Comparison of ENCODE assay signal across 13 cellular contexts in the genomic region with DNA sequence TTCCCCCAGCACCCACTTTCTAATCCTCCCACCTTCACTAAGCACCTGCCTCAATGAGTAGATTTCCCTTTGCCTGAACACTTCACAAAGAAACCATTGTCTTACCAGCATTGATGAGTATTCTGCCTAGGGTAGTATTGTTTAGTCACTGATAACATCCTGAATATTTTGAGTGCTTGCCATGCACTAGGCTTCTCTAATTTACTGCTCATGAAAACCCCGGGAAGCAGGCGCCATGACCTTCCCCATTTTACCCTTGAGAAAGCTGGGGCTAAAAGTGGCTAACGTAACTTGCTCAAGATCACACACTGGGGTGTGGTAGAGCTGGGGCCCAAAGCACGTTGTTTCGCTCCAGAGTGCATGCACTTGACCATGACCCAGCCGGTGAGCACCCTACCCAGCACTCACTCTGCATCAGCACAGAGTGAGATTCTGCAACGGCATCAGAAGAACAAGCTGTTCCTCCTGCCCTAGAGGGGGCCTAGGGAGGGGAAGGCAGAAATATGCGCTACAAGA. TPM values are rescaled to one million over a fixed set of nuclear protein-coding genes. Genes with fewer than 3 reads are reported as not detected.
DNase-seq lines count a peak whose midpoint lies in the region; ATAC-seq, FAIRE-seq and TF ChIP-seq lines count a peak whose summit lies in the region.
"Had no signal": no experiment of that assay in that cellular context is flagged by ENCODE, and none has a peak within 500 bp of the region (broad histone marks: within the 10 kb centered on the region; RNA-seq: fewer than 3 reads in every experiment).

No MANE protein-coding gene starts in this region.

- no peaks in the 10 kb centered on the region for H3K9me1 ChIP-seq in keratinocyte (ENCODE audit: control insufficient read depth, extremely low read depth, insufficient read depth, low read length)

- H3K4me3 ChIP-seq in bronchial epithelial cell (ENCODE audit: low read depth, low read length) (no peak overlapping the region), keratinocyte (ENCODE audit: control insufficient read depth in 2 of 3, extremely low read depth in 1 of 3, insufficient read depth in 2 of 3, low read depth in 1 of 3, low read length in 3 of 3) (no peak overlapping the region)

- dilution Hi-C loops in keratinocyte (cut with MboI; ENCODE audit: extremely low pct_ligation_motif_present, low sequenced_read_pairs), result no loop called here

- peak overlapping the region; percentile 11 for H3K4me2 ChIP-seq in keratinocyte (ENCODE audit: control insufficient read depth, extremely low read depth, insufficient read depth, low read depth, low read length)

- no peaks in the 10 kb centered on the region for H4K20me1 ChIP-seq in keratinocyte (ENCODE audit: control insufficient read depth, extremely low read depth, insufficient read depth, low read length)

- DNase-seq in HT1080 (ENCODE audit: low read depth) (peak; percentile 80), bronchial epithelial cell (ENCODE audit: low read depth) (peak; percentile 84), keratinocyte (ENCODE audit: low read depth, low spot score) (no peak), sciatic nerve (ENCODE audit: low spot score) (no peak), NCI-H2081 (lab: John Stamatoyannopoulos, UW) (no peak)
- no peak for DNase-seq in activated CD8-positive, alpha-beta memory T cell treated with anti-CD3 and anti-CD28 coated beads, Interleukin-2, amount 50 U/mL, for 4 hours
- DNase-seq: activated CD4-positive, alpha-beta T cell treated with anti-CD3 and anti-CD28 coated beads, Interleukin-2, amount 10 ng/mL, durations not matched to agents 24 days and 14 days; activated naive CD8-positive, alpha-beta T cell treated with anti-CD3 and anti-CD28 coated beads, Interleukin-2, amount 10 ng/mL, durations not matched to agents 7 days and 5 days; naive B cell; NCI-H2107; NK-92 treated with Interleukin-12 subunit alpha and Interleukin-12 subunit beta, amount 100 ng/mL, for 24 hours had no signal

- peak; percentile 80 for ATAC-seq in sciatic nerve
- ATAC-seq in GM19455 (IDR thresholded peaks at IDR 0.05; ENCODE audit: unreplicated experiment), result no peak
- no peak for ATAC-seq in HG02870 (IDR thresholded peaks at IDR 0.05; ENCODE audit: unreplicated experiment)

- no peak for TF ChIP-seq CTCF in bronchial epithelial cell (IDR thresholded peaks at IDR 0.05; ENCODE audit: insufficient read depth, low read length, severe bottlenecking)
- TF ChIP-seq CTCF in keratinocyte (optimal IDR thresholded peaks at IDR 0.05 in 1 of 3, IDR thresholded peaks at IDR 0.05 in 1 of 3, conservative IDR thresholded peaks at IDR 0.05 in 1 of 3; ENCODE audit: extremely low read depth in 1 of 3, insufficient read depth in 2 of 3, low read length in 3 of 3), result no peak

- intact Hi-C loops in sciatic nerve (cut with DNase I), result no loop called here

- FAIRE-seq in bronchial epithelial cell (lab: Jason Lieb, UNC) (no peak), keratinocyte (lab: Jason Lieb, UNC) (peak; percentile 95)

- no peaks in the 10 kb centered on the region for H3K36me3 ChIP-seq in bronchial epithelial cell (ENCODE audit: control insufficient read depth, insufficient read depth, low read length)
- no peaks in the 10 kb centered on the region for H3K36me3 ChIP-seq in keratinocyte (ENCODE audit: control insufficient read depth in 2 of 2, extremely low read depth in 1 of 2, insufficient read depth in 2 of 2, low read length in 2 of 2)

- no peak overlapping the region for H2AFZ ChIP-seq in keratinocyte (ENCODE audit: control insufficient read depth, low read length)

- H3K79me2 ChIP-seq in keratinocyte (ENCODE audit: control insufficient read depth, insufficient read depth, low read length), result no peaks in the 10 kb centered on the region

- H3K4me1 ChIP-seq in keratinocyte (ENCODE audit: control insufficient read depth, extremely low read depth, insufficient read depth, low read length), result peaks cover 58% of the 10 kb centered on the region

- no peaks in the 10 kb centered on the region for H3K9me3 ChIP-seq in keratinocyte (ENCODE audit: control insufficient read depth, low read depth, low read length)

- no peak overlapping the region for H3K9ac ChIP-seq in keratinocyte (ENCODE audit: control insufficient read depth, extremely low read depth, insufficient read depth, low read length)

- H3K27me3 ChIP-seq in bronchial epithelial cell (ENCODE audit: control insufficient read depth, insufficient read depth, low read length) (no peaks in the 10 kb centered on the region), keratinocyte (ENCODE audit: control insufficient read depth, extremely low read depth, insufficient read depth, low read length) (no peaks in the 10 kb centered on the region)

- peak overlapping the region; percentile 65 for H3K27ac ChIP-seq in keratinocyte (ENCODE audit: control insufficient read depth, insufficient read depth, low read length)

RNA-seq across cellular contexts. Expression of a gene that starts 10.6 kb away (rescaled TPM):
- total RNA-seq in HT1080 (2014; rRNA removed; shearing (Covaris generic)), result 24.7 and 44.0 TPM in 2 replicates
- polyA plus RNA-seq in HT1080 (2015; cell fraction: cytosol; rRNA removed), result 19.5 and 21.8 TPM in 2 replicates
- 39.1 and 45.1 TPM in 2 replicates for polyA plus RNA-seq in HT1080 (2015; cell fraction: nucleus; rRNA removed)
- 326 and 618 TPM in 2 replicates for total RNA-seq in bronchial epithelial cell
- 962 to 1,634 TPM (median 1,409 TPM) in 3 replicates for polyA plus RNA-seq in keratinocyte
- polyA plus RNA-seq in keratinocyte (2011; ENCODE audit: low read depth), result 457 TPM
- 547 and 859 TPM in 2 replicates for polyA plus RNA-seq in keratinocyte (2011; cell fraction: cytosol; rRNA removed)
- polyA plus RNA-seq in keratinocyte (2011; cell fraction: nucleus; rRNA removed), result 3,493 and 3,792 TPM in 2 replicates
- 275 and 1,230 TPM in 2 replicates for polyA plus RNA-seq in keratinocyte (2012; ENCODE audit: low replicate concordance)
- 717 to 2,302 TPM (median 923 TPM) in 3 replicates for polyA minus RNA-seq in keratinocyte
- 785 TPM for polyA minus RNA-seq in keratinocyte (2011; cell fraction: cytosol; rRNA and poly(A)+ RNA removed)
- polyA minus RNA-seq in keratinocyte (2011; cell fraction: nucleus; rRNA and poly(A)+ RNA removed), result 1,513 and 2,416 TPM in 2 replicates
- total RNA-seq in sciatic nerve, result 19.9 TPM

Comparison
In these comparisons a context has a peak if more than half of its experiments do, and no peak if none do; other contexts are left out.
1. DNase-seq: peak in HT1080 (single experiment) and bronchial epithelial cell (single experiment); none in keratinocyte (single experiment), sciatic nerve (single experiment), NCI-H2081 (0 of 2) and activated CD8-positive, alpha-beta memory T cell treated with anti-CD3 and anti-CD28 coated beads, Interleukin-2, amount 50 U/mL, for 4 hours (single experiment).